In genomic region chr16:88864099-88864498, GRCh38 we compare ENCODE assay signal across 2 cellular contexts.
A peak's percentile ranks its signal among the peaks of the same experiment; 100 is the strongest.
TF ChIP-seq lines count a peak whose summit lies in the region.

No MANE protein-coding gene starts in this region.

TF ChIP-seq in HepG2, 621 proteins besides CTCF, POLR2A, EP300 and RAD21:
- TF ChIP-seq NRL (CRISPR knock-in tag; IDR thresholded peaks at IDR 0.05; ENCODE audit: borderline replicate concordance) (0 out of 2 replicates have a peak, but pooled peaks have one; percentile 8), BHLHE40 (IDR thresholded peaks at IDR 0.05; ENCODE audit: low read length) (no peak)

TF ChIP-seq in K562, 482 proteins besides CTCF, POLR2A, EP300 and RAD21:
- TF ChIP-seq RBFOX2 (IDR thresholded peaks at IDR 0.05; ENCODE audit: low read depth, low read length) (peak; percentile 44; the same call in 1 of the 2 replicates), MEF2D (tag; conservative IDR thresholded peaks at IDR 0.05; ENCODE audit: low read depth) (no peak), POLR2G (IDR thresholded peaks at IDR 0.05; ENCODE audit: low read depth, low read length) (peak; percentile 47; the same call in 1 of the 2 replicates), ZNF785 (CRISPR knock-in tag; IDR thresholded peaks at IDR 0.05) (no peak), ETV6 (IDR thresholded peaks at IDR 0.05; ENCODE audit: borderline replicate concordance in 1 of 2, low read depth in 2 of 2, low read length in 1 of 2) (no peak), ETV6 (CRISPR knock-in tag; IDR thresholded peaks at IDR 0.05; ENCODE audit: borderline replicate concordance) (no peak)
